12 cellular contexts compared by ENCODE assay signal in the genomic region with DNA sequence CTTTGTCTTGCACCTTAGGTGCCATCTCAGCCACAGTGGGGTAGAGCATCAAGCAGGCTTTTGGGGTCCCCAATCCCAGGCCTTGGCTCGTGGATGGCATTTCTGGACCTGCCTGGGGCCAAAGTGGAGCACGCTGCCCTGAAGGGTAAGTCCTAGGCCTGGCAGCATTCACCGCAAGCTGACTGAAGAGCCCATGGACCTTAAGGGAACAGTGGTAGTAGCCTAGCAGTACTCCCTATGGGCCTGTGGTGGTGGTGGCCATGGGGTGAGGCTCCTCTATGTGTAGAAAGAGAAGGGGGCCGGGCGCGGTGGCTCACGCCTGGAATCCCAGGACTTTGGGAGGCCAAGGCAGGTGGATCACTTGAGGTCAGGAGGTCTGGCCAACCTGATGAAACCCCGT. TPM values are rescaled to one million over a fixed set of nuclear protein-coding genes. Genes with fewer than 3 reads are reported as not detected.
"Had no signal": no experiment of that assay in that cellular context is flagged by ENCODE, and none has a peak within 500 bp of the region (broad histone marks: within the 10 kb centered on the region; RNA-seq: fewer than 3 reads in every experiment).

No MANE protein-coding gene starts in this region.

- ATAC-seq: HCT116, HepG2 had no signal

- H3K27ac Mint-ChIP-seq: HFFc6 had no signal

- H3K4me3 ChIP-seq: GM23248 had no signal

- H3K4me2 ChIP-seq: KMS-11 had no signal

- H3K27ac ChIP-seq: GM23248, HL-60, KMS-11 had no signal

- H3K9me3 Mint-ChIP-seq: HFFc6 had no signal

- DNase-seq: GM23248, GOT3, H9, HFFc6, KBM-7 had no signal

- H2AFZ ChIP-seq: GM23248 had no signal

- H3K9ac ChIP-seq: GM23248, KMS-11 had no signal

- H3K4me3 Mint-ChIP-seq: H9, HFFc6, IgD-negative memory B cell had no signal

- FAIRE-seq: H54, HepG2 had no signal

RNA-seq across cellular contexts. Expression of gene PIWIL3, which starts 36.9 kb away (rescaled TPM):
- total RNA-seq: GM23248, HepG2, HFFc6, HT1080 had no signal
- polyA plus RNA-seq: GM23248, HepG2, IgD-negative memory B cell had no signal
